ENCODE assay signal across 14 cellular contexts in the genomic region with DNA sequence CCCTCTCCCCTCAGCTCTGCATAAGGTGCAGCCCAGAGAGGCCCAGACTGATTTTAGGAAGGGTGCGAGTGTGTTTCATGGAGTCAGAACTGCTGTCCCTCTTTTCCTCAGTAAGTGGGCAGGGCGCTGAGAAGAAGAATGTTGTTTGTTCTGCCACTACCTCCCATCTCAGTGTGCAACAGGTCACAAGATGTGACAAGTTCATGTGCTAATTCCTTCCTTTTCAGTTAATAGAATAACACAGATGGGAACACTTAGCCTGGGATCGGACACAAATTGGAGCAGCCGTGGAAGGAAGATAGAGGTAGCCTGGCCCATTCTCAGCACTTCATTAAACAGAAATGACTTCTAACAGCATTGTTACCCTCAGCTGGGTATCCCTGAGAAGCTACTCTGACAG.
"Had no signal": no experiment of that assay in that cellular context is flagged by ENCODE, and none has a peak within 500 bp of the region (broad histone marks: within the 10 kb centered on the region; RNA-seq: fewer than 3 reads in every experiment).

No MANE protein-coding gene starts in this region.

- H3K36me3 ChIP-seq: colonic mucosa, esophagus squamous epithelium, thoracic aorta, transverse colon had no signal

- H3K4me3 ChIP-seq: colonic mucosa, esophagus squamous epithelium, hepatocyte, mucosa of descending colon, thoracic aorta, transverse colon had no signal

- H3K27ac ChIP-seq: colonic mucosa, esophagus squamous epithelium, foreskin keratinocyte, hepatocyte, transverse colon had no signal

- H3K27me3 ChIP-seq: colonic mucosa, esophagus squamous epithelium, foreskin keratinocyte, transverse colon had no signal

- DNase-seq: cerebellar nuclear complex; colonic mucosa; dermis blood vessel endothelial cell; esophagus squamous epithelium; foreskin keratinocyte; mucosa of descending colon; naive thymus-derived CD8-positive, alpha-beta T cell; stimulated activated CD4-positive, alpha-beta T cell treated with anti-CD3 and anti-CD28 coated beads, Interleukin-4, amount 100 ng/mL, for 1 hour; stimulated activated CD8-positive, alpha-beta memory T cell treated with anti-CD3 and anti-CD28 coated beads, Interleukin-4, amount 100 ng/mL, for 48 hours; stimulated activated naive CD8-positive, alpha-beta T cell treated with anti-CD3 and anti-CD28 coated beads, Interleukin-15, Interleukin-2, amounts not matched to agents 100 U/mL and 50 U/mL, for 24 hours; transverse colon had no signal

- H3K4me2 ChIP-seq: hepatocyte had no signal

- H3K4me1 ChIP-seq: colonic mucosa, esophagus squamous epithelium, foreskin keratinocyte had no signal

- H2AFZ ChIP-seq: hepatocyte had no signal

- H3K9me3 ChIP-seq: colonic mucosa, esophagus squamous epithelium, mucosa of descending colon, thoracic aorta, transverse colon had no signal

- ATAC-seq: foreskin keratinocyte; mucosa of descending colon; naive thymus-derived CD8-positive, alpha-beta T cell; stimulated activated effector memory CD8-positive, alpha-beta T cell treated with anti-CD3 and anti-CD28 coated beads, Interleukin-12 subunit alpha, Interleukin-12 subunit beta, amount 100 ng/mL, for 72 hours; stimulated activated naive CD8-positive, alpha-beta T cell treated with anti-CD3 and anti-CD28 coated beads, Interleukin-15, Interleukin-2, amounts not matched to agents 100 U/mL and 50 U/mL, for 24 hours had no signal
